12 cellular contexts compared by ENCODE assay signal in the genomic region with DNA sequence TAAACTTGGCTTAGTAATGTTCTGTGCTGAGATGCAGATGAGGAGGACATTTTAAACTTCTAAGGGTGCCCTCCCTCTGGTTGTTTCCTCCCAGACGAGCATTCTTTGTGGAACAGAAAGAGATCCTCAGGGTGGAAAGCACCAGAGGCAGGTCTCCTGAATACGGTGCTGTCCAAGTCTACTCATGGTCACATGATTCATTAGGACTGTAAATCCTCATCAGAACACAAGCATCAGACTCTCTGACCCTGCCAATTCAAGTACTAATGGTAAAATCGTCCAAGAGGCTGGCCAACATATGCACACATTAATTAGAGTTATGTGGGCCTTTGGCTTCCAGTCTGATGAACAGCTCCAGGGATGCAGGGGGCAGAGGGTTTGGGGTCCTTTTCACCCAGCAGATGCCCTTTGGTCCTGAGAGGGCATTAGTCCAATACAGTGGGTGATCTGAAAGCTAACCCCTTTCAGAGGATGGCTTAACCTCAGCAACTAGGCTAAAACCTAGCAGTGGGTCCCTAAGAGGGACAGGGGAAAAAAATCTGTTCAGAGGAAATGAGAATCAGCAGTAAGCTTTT. TPM values are rescaled to one million over a fixed set of nuclear protein-coding genes. Genes with fewer than 3 reads are reported as not detected.
DNase-seq lines count a peak whose midpoint lies in the region; ATAC-seq and TF ChIP-seq lines count a peak whose summit lies in the region.
"Had no signal": no experiment of that assay in that cellular context is flagged by ENCODE, and none has a peak within 500 bp of the region (broad histone marks: within the 10 kb centered on the region; RNA-seq: fewer than 3 reads in every experiment).

No MANE protein-coding gene starts in this region.

- peaks cover 93% of the 10 kb centered on the region for H3K27me3 Mint-ChIP-seq in type B pancreatic cell

- peaks cover 4% of the 10 kb centered on the region for H3K9me3 Mint-ChIP-seq in type B pancreatic cell

- peaks cover 14% of the 10 kb centered on the region for H3K4me1 Mint-ChIP-seq in type B pancreatic cell (ENCODE audit: unreplicated experiment)

- TF ChIP-seq CTCF in retinal pigment epithelial cell (conservative IDR thresholded peaks at IDR 0.05; ENCODE audit: low read depth, low read length) (no peak), type B pancreatic cell (conservative IDR thresholded peaks at IDR 0.05) (no peak)

- DNase-seq in cardiac septum (ENCODE audit: low spot score), result peak; percentile 46
- no peak for DNase-seq in Right ventricle myocardium inferior (ENCODE audit: missing footprints)
- DNase-seq in retinal pigment epithelial cell (ENCODE audit: low read depth), result peak; percentile 51
- peak; percentile 24 for DNase-seq in type B pancreatic cell (ENCODE audit: extremely low spot score, unreplicated experiment)
- no peak for DNase-seq in A172 (ENCODE audit: low spot score)
- no peak for DNase-seq in activated CD4-positive, alpha-beta T cell treated with anti-CD3 and anti-CD28 coated beads for 48 hours
- DNase-seq: CD4-positive, CD25-positive, alpha-beta regulatory T cell; DMS53; GF-D8 had no signal

- H3K36me3 Mint-ChIP-seq in type B pancreatic cell, result peaks cover 18% of the 10 kb centered on the region

- no peak overlapping the region for H3K4me3 ChIP-seq in retinal pigment epithelial cell (ENCODE audit: low read length)
- H3K4me3 ChIP-seq: BLaER1 treated with 17β-estradiol and CSF1 and Interleukin-3, amounts not matched to agents 10 nM and 100 nM had no signal

- no peak overlapping the region for H3K4me3 Mint-ChIP-seq in type B pancreatic cell
- H3K4me3 Mint-ChIP-seq: CD4-positive, CD25-positive, alpha-beta regulatory T cell had no signal

- intact Hi-C loops in cardiac septum (cut with DNase I), result no loop called here
- intact Hi-C loops in Right ventricle myocardium inferior (cut with DNase I), result loop anchor here (10.0 kb wide), 1 partner anchor 703 kb away; no protein-coding TSS in a partner anchor

- ATAC-seq in Right ventricle myocardium inferior (no peak), SK-N-SH treated with all-trans-retinoic acid at 6 μM for 48 hours (no peak)

- no peak overlapping the region for H3K27ac Mint-ChIP-seq in type B pancreatic cell
- H3K27ac Mint-ChIP-seq: CD4-positive, CD25-positive, alpha-beta regulatory T cell had no signal

TF ChIP-seq in SK-N-SH treated with all-trans-retinoic acid at 6 μM for 48 hours, 23 proteins besides CTCF, POLR2A, EP300 and RAD21:
- TF ChIP-seq ESRRG (CRISPR knock-in tag; IDR thresholded peaks at IDR 0.05), result 0 out of 2 replicates have a peak, but pooled peaks have one; percentile 6
- TF ChIP-seq, protein P1, sequence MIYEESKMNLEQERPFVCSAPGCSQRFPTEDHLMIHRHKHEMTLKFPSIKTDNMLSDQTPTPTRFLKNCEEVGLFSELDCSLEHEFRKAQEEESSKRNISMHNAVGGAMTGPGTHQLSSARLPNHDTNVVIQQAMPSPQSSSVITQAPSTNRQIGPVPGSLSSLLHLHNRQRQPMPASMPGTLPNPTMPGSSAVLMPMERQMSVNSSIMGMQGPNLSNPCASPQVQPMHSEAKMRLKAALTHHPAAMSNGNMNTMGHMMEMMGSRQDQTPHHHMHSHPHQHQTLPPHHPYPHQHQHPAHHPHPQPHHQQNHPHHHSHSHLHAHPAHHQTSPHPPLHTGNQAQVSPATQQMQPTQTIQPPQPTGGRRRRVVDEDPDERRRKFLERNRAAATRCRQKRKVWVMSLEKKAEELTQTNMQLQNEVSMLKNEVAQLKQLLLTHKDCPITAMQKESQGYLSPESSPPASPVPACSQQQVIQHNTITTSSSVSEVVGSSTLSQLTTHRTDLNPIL (CRISPR knock-in tag; IDR thresholded peaks at IDR 0.05; ENCODE audit: low read depth), result peak; percentile 8; the same call in 1 of the 2 replicates
- TF ChIP-seq ZFP30 (CRISPR knock-in tag; IDR thresholded peaks at IDR 0.05), result no peak
- TF ChIP-seq SNAI2 (CRISPR knock-in tag; IDR thresholded peaks at IDR 0.05), result no peak
- TF ChIP-seq, protein P2, sequence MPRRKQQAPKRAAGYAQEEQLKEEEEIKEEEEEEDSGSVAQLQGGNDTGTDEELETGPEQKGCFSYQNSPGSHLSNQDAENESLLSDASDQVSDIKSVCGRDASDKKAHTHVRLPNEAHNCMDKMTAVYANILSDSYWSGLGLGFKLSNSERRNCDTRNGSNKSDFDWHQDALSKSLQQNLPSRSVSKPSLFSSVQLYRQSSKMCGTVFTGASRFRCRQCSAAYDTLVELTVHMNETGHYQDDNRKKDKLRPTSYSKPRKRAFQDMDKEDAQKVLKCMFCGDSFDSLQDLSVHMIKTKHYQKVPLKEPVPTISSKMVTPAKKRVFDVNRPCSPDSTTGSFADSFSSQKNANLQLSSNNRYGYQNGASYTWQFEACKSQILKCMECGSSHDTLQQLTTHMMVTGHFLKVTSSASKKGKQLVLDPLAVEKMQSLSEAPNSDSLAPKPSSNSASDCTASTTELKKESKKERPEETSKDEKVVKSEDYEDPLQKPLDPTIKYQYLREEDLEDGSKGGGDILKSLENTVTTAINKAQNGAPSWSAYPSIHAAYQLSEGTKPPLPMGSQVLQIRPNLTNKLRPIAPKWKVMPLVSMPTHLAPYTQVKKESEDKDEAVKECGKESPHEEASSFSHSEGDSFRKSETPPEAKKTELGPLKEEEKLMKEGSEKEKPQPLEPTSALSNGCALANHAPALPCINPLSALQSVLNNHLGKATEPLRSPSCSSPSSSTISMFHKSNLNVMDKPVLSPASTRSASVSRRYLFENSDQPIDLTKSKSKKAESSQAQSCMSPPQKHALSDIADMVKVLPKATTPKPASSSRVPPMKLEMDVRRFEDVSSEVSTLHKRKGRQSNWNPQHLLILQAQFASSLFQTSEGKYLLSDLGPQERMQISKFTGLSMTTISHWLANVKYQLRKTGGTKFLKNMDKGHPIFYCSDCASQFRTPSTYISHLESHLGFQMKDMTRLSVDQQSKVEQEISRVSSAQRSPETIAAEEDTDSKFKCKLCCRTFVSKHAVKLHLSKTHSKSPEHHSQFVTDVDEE (CRISPR knock-in tag; IDR thresholded peaks at IDR 0.05), result 0 out of 2 replicates have a peak, but pooled peaks have one; percentile 32
- no peak for TF ChIP-seq ZNF8 (CRISPR knock-in tag; IDR thresholded peaks at IDR 0.05)

RNA-seq across cellular contexts. Expression of a gene that starts 18.2 kb away (rescaled TPM):
- 161 TPM for total RNA-seq in cardiac septum
- total RNA-seq in Right ventricle myocardium inferior, result 151 TPM
- total RNA-seq in type B pancreatic cell (ENCODE audit: low replicate concordance), result 8.3 and 40.3 TPM in 2 replicates
- 0.19 and 0.50 TPM in 2 replicates for total RNA-seq in A172 (2014; rRNA removed; shearing (Covaris generic))
- total RNA-seq: CD4-positive, CD25-positive, alpha-beta regulatory T cell; H7 had no signal

Comparison
In these comparisons a context has a peak if more than half of its experiments do, and no peak if none do; other contexts are left out.
1. DNase-seq: peak in cardiac septum (single experiment), retinal pigment epithelial cell (single experiment) and type B pancreatic cell (single experiment); none in Right ventricle myocardium inferior (single experiment), A172 (single experiment) and activated CD4-positive, alpha-beta T cell treated with anti-CD3 and anti-CD28 coated beads for 48 hours (single experiment).